In genomic region chr4:15344041-15344440, GRCh38 we compare ENCODE assay signal across 19 cellular contexts.
DNase-seq lines count a peak whose midpoint lies in the region; ATAC-seq and TF ChIP-seq lines count a peak whose summit lies in the region.
"Had no signal": no experiment of that assay in that cellular context is flagged by ENCODE, and none has a peak within 500 bp of the region (broad histone marks: within the 10 kb centered on the region; RNA-seq: fewer than 3 reads in every experiment).

No MANE protein-coding gene starts in this region.

- no peaks in the 10 kb centered on the region for H4K20me1 ChIP-seq in smooth muscle cell (ENCODE audit: low read depth)

- no peaks in the 10 kb centered on the region for H3K27me3 Mint-ChIP-seq in stimulated activated memory B cell treated with anti-CD40 and anti-IgM and Interleukin-4, amounts not matched to agents 10 μg/mL and 1 μg/mL and 100 μg/mL, for 72 hours

- intact Hi-C loops in posterior cingulate gyrus (cut with DNase I), result no loop called here

- H3K4me1 Mint-ChIP-seq in stimulated activated memory B cell treated with anti-CD40 and anti-IgM and Interleukin-4, amounts not matched to agents 10 μg/mL and 1 μg/mL and 100 μg/mL, for 72 hours, result peaks cover 6% of the 10 kb centered on the region

- no peaks in the 10 kb centered on the region for H3K79me2 ChIP-seq in smooth muscle cell (ENCODE audit: low read depth)

- no peak overlapping the region for H3K9ac ChIP-seq in smooth muscle cell (ENCODE audit: low read depth)

- peak overlapping the region; percentile 25 for H3K4me2 ChIP-seq in smooth muscle cell
- H3K4me2 ChIP-seq: PC-9 had no signal

- no peak overlapping the region for H3K4me3 Mint-ChIP-seq in stimulated activated memory B cell treated with anti-CD40 and anti-IgM and Interleukin-4, amounts not matched to agents 10 μg/mL and 1 μg/mL and 100 μg/mL, for 72 hours
- H3K4me3 Mint-ChIP-seq: activated B cell treated with CpG ODN at 0.5 μM for 24 hours; activated naive CD4-positive, alpha-beta T cell treated with anti-CD3 and anti-CD28 coated beads for 36 hours; endodermal cell had no signal

- H3K27ac Mint-ChIP-seq in stimulated activated memory B cell treated with anti-CD40 and anti-IgM and Interleukin-4, amounts not matched to agents 10 μg/mL and 1 μg/mL and 100 μg/mL, for 72 hours, result no peak overlapping the region
- H3K27ac Mint-ChIP-seq: activated B cell treated with CpG ODN at 0.5 μM for 24 hours; activated naive CD4-positive, alpha-beta T cell treated with anti-CD3 and anti-CD28 coated beads for 36 hours; endodermal cell had no signal

- peak; percentile 22; the same call in 1 of the 3 replicates for ATAC-seq in SK-N-SH treated with all-trans-retinoic acid at 6 μM for 48 hours
- no peak for ATAC-seq in HG02588 (IDR thresholded peaks at IDR 0.05; ENCODE audit: unreplicated experiment)
- ATAC-seq in stimulated activated memory B cell treated with anti-CD40 and anti-IgM and Interleukin-4, amounts not matched to agents 10 μg/mL and 1 μg/mL and 100 μg/mL, for 72 hours, result no peak
- ATAC-seq: left colon had no signal

- H3K9me3 ChIP-seq in smooth muscle cell (replicated peaks; ENCODE audit: low read depth), result no peaks in the 10 kb centered on the region
- H3K9me3 ChIP-seq: spleen, stomach had no signal

- H3F3A ChIP-seq in smooth muscle cell (ENCODE audit: low read depth), result peaks cover 16% of the 10 kb centered on the region

- no peaks in the 10 kb centered on the region for H3K27me3 ChIP-seq in smooth muscle cell (ENCODE audit: low read depth)
- H3K27me3 ChIP-seq: spleen had no signal

- H3K4me3 ChIP-seq in fibroblast of pulmonary artery (replicated peaks; ENCODE audit: low read depth, low read length), result no peak overlapping the region
- no peak overlapping the region for H3K4me3 ChIP-seq in smooth muscle cell
- H3K4me3 ChIP-seq: PC-9, spleen, stomach had no signal

- H3K4me1 ChIP-seq in smooth muscle cell (ENCODE audit: low read depth), result peaks cover 13% of the 10 kb centered on the region

- no peaks in the 10 kb centered on the region for H3K36me3 ChIP-seq in smooth muscle cell (ENCODE audit: low read depth)
- H3K36me3 ChIP-seq: spleen, stomach had no signal

- no peak overlapping the region for H2AFZ ChIP-seq in smooth muscle cell (ENCODE audit: low read depth)
- H2AFZ ChIP-seq: PC-9 had no signal

- H3K9me3 Mint-ChIP-seq in stimulated activated memory B cell treated with anti-CD40 and anti-IgM and Interleukin-4, amounts not matched to agents 10 μg/mL and 1 μg/mL and 100 μg/mL, for 72 hours, result no peaks in the 10 kb centered on the region
- H3K9me3 Mint-ChIP-seq: activated B cell treated with CpG ODN at 0.5 μM for 24 hours; activated naive CD4-positive, alpha-beta T cell treated with anti-CD3 and anti-CD28 coated beads for 36 hours; endodermal cell had no signal

- 9% methylated on average over 2 of the region's 2 CpGs for WGBS in smooth muscle cell (ENCODE audit: low lambda C conversion rate)

- no peaks in the 10 kb centered on the region for H3K36me3 Mint-ChIP-seq in stimulated activated memory B cell treated with anti-CD40 and anti-IgM and Interleukin-4, amounts not matched to agents 10 μg/mL and 1 μg/mL and 100 μg/mL, for 72 hours

- no peak overlapping the region for H3K27ac ChIP-seq in smooth muscle cell (ENCODE audit: low read depth)
- H3K27ac ChIP-seq: PC-9, spleen had no signal

- TF ChIP-seq CTCF in fibroblast of pulmonary artery (IDR thresholded peaks at IDR 0.05; ENCODE audit: low read length, missing control alignments), result no peak
- TF ChIP-seq CTCF in smooth muscle cell (IDR thresholded peaks at IDR 0.05; ENCODE audit: borderline replicate concordance, insufficient read depth, poor library complexity, severe bottlenecking), result no peak

- DNase-seq in GM04504 (ENCODE audit: low read depth) (peak; percentile 64), fibroblast of pulmonary artery (ENCODE audit: low read depth) (peak; percentile 52), smooth muscle cell (lab: John Stamatoyannopoulos, UW; ENCODE audit: unreplicated experiment) (no peak), posterior cingulate gyrus (no peak)
- no peak for DNase-seq in stimulated activated naive CD4-positive, alpha-beta T cell treated with Interleukin-2 at 50 U/mL for 16 hours (lab: John Stamatoyannopoulos, UW)
- DNase-seq: activated B cell treated with CpG ODN at 0.5 μM for 24 hours; activated naive CD4-positive, alpha-beta T cell treated with anti-CD3 and anti-CD28 coated beads for 36 hours; caudate nucleus; endodermal cell; hippocampal formation; left colon; NCI-H187; NCI-H526; PC-9; spleen; stomach had no signal

TF ChIP-seq in SK-N-SH treated with all-trans-retinoic acid at 6 μM for 48 hours, 23 proteins besides CTCF, POLR2A, EP300 and RAD21:
- no peak for TF ChIP-seq PPARA (CRISPR knock-in tag; IDR thresholded peaks at IDR 0.05; ENCODE audit: borderline replicate concordance)
- no peak for TF ChIP-seq ISL1 (CRISPR knock-in tag; IDR thresholded peaks at IDR 0.05)
- TF ChIP-seq BACH2 (CRISPR knock-in tag; IDR thresholded peaks at IDR 0.05; ENCODE audit: borderline replicate concordance), result no peak
- no peak for TF ChIP-seq SNAI2 (CRISPR knock-in tag; IDR thresholded peaks at IDR 0.05)
- TF ChIP-seq CSRNP3 (CRISPR knock-in tag; IDR thresholded peaks at IDR 0.05), result no peak
- TF ChIP-seq ZFP30 (CRISPR knock-in tag; IDR thresholded peaks at IDR 0.05), result no peak

Comparison
In these comparisons a context has a peak if more than half of its experiments do, and no peak if none do; other contexts are left out.
1. DNase-seq: peak in GM04504 (single experiment) and fibroblast of pulmonary artery (single experiment); none in smooth muscle cell (single experiment), posterior cingulate gyrus (0 of 10) and stimulated activated naive CD4-positive, alpha-beta T cell treated with Interleukin-2 at 50 U/mL for 16 hours (single experiment).